In genomic region chr12:105234197-105234596, GRCh38 we compare ENCODE assay signal across 1 cellular context.
TF ChIP-seq lines count a peak whose summit lies in the region.

No MANE protein-coding gene starts in this region.

TF ChIP-seq in GM12878, 131 proteins besides CTCF, POLR2A, EP300 and RAD21:
- no peak for TF ChIP-seq ZNF217 (IDR thresholded peaks at IDR 0.05)
- no peak for TF ChIP-seq CUX1 (IDR thresholded peaks at IDR 0.05; ENCODE audit: insufficient replicate concordance, low read depth, low read length)
- TF ChIP-seq STAT3 (IDR thresholded peaks at IDR 0.05; ENCODE audit: low read depth, low read length), result no peak
- no peak for TF ChIP-seq KDM1A (IDR thresholded peaks at IDR 0.05; ENCODE audit: borderline replicate concordance)
- TF ChIP-seq TARDBP (IDR thresholded peaks at IDR 0.05; ENCODE audit: borderline replicate concordance), result no peak
- TF ChIP-seq MXI1 (IDR thresholded peaks at IDR 0.05; ENCODE audit: low read depth, low read length), result no peak
- TF ChIP-seq SMAD5 (IDR thresholded peaks at IDR 0.05; ENCODE audit: low read depth), result no peak
- no peak for TF ChIP-seq RAD51 (IDR thresholded peaks at IDR 0.05)
- TF ChIP-seq TAF1 (IDR thresholded peaks at IDR 0.05; ENCODE audit: borderline replicate concordance, low read depth, low read length), result no peak
- TF ChIP-seq GABPA (IDR thresholded peaks at IDR 0.05; ENCODE audit: low read depth), result no peak
- no peak for TF ChIP-seq RBBP5 (conservative IDR thresholded peaks at IDR 0.05)
- no peak for TF ChIP-seq SRF (IDR thresholded peaks at IDR 0.05; ENCODE audit: low read depth in 2 of 2, low read length in 2 of 2)
- TF ChIP-seq NBN (IDR thresholded peaks at IDR 0.05), result no peak
